ENCODE assay signal across 8 cellular contexts in the genomic region with DNA sequence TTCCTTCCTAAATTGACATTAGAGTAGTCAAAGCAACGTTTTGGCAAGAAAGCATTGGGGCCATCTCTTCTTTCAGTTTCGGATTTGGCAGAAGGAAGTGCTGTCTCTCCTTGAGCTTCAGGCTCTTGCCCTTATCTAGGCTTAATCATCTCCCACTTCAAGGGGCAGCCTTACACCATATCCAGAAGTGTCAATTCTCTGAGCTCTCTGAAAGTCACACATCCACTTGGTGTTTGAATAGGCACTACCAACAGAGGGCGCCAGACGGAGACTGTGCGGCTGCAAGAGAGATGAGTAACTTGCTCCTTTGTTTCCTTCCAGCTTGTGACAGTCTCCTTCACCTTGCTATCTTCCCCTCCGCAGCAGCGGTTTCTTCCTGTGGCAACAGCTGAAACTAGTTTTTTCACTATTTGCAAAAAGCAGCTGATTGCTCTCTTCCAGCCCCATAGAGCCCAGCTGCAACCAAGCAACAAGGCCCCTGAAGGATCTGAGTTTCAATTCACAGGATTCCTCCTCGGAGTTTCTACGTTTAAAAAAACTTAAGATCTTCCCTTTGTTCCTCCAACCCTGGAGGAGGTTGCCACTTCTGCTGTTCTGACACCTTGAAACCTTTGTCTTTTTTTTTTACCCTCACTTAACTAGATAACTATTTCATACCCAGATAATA.
DNase-seq lines count a peak whose midpoint lies in the region; ATAC-seq, FAIRE-seq and TF ChIP-seq lines count a peak whose summit lies in the region.

No MANE protein-coding gene starts in this region.

- H3K9ac ChIP-seq in HepG2 (ENCODE audit: insufficient read depth, low read depth, low read length): no peak overlapping the region

- H3K27me3 ChIP-seq in HepG2 (ENCODE audit: control insufficient read depth in 1 of 2, insufficient read depth in 2 of 2, low read length in 2 of 2): no peaks in the 10 kb centered on the region; a peak in 1 of 5 replicates

- 15% methylated on average over 9 of the region's 9 CpGs for WGBS in HepG2 (ENCODE audit: low lambda C conversion rate)

- H3K36me3 Mint-ChIP-seq in chondrocyte (ENCODE audit: low read depth): no peaks in the 10 kb centered on the region

- H3K4me1 Mint-ChIP-seq in chondrocyte (ENCODE audit: low read depth): no peaks in the 10 kb centered on the region

- H3K27me3 Mint-ChIP-seq in chondrocyte (ENCODE audit: low read depth): peaks cover 14% of the 10 kb centered on the region

- no peaks in the 10 kb centered on the region for H3K36me3 ChIP-seq in HepG2 (replicated peaks in 1 of 2; ENCODE audit: control insufficient read depth in 1 of 2, insufficient read depth in 2 of 2, low read length in 2 of 2)

- no peak for FAIRE-seq in HepG2 (lab: Jason Lieb, UNC)

- peak; percentile 78 for TF ChIP-seq CTCF in chondrocyte (IDR thresholded peaks at IDR 0.05)
- peak; percentile 73 for TF ChIP-seq CTCF in HepG2 (CRISPR knock-in tag; IDR thresholded peaks at IDR 0.05)

- no TSS peak for BruUV-seq in HepG2 (replicated peaks; lab: Mats Ljungman, UMichigan)

- DNase-seq in Daoy (ENCODE audit: low read depth) (peak; percentile 84), NCI-H226 (peak; percentile 45), chondrocyte (ENCODE audit: low spot score) (no peak), HepG2 (ENCODE audit: low spot score) (peak; percentile 38)
- DNase-seq in activated CD4-positive, alpha-beta T cell treated with anti-CD3 and anti-CD28 coated beads for 24 hours (ENCODE audit: low read depth in 2 of 2): peak; percentile 78 to 82
- DNase-seq in stimulated activated CD4-positive, alpha-beta T cell treated with anti-CD3 and anti-CD28 coated beads, TNF-alpha, amount 100 ng/mL, for 48 hours (ENCODE audit: low read depth in 3 of 3): peak; percentile 81 to 83 (median 82)

- CTCF ChIA-PET in HepG2 (lab: Yijun Ruan, JAX; ENCODE audit: low intra/inter-chr PET ratio, low total read pairs): no interaction called here

- no peaks in the 10 kb centered on the region for H3K4me1 ChIP-seq in HepG2 (ENCODE audit: insufficient read depth, low read length)

- no peaks in the 10 kb centered on the region for H4K20me1 ChIP-seq in HepG2 (ENCODE audit: insufficient read depth, low read length)

- no peak overlapping the region for H3K27ac Mint-ChIP-seq in chondrocyte (ENCODE audit: unreplicated experiment)

- no peak overlapping the region for H3K4me2 ChIP-seq in HepG2 (ENCODE audit: low read depth, low read length)

- H3K4me3 ChIP-seq in HepG2 (replicated peaks in 1 of 3; ENCODE audit: insufficient read depth in 1 of 3, low read depth in 2 of 3, low read length in 3 of 3): no peak overlapping the region

- in situ Hi-C loops in HepG2 (cut with HindIII; ENCODE audit: extremely low pct_ligation_motif_present, low pct_unique_long_range_greater_than_20kb): no loop called here

- TF ChIP-seq EP300 in HepG2 (IDR thresholded peaks at IDR 0.05; ENCODE audit: low read depth in 2 of 2, low read length in 2 of 2) (no peak), HepG2 (CRISPR knock-in tag; IDR thresholded peaks at IDR 0.05; ENCODE audit: borderline replicate concordance) (no peak)

- TF ChIP-seq RAD21 in HepG2 (CRISPR knock-in tag; IDR thresholded peaks at IDR 0.05): no peak

- intact Hi-C loops in HepG2 (cut with micrococcal nuclease; ENCODE audit: unreplicated experiment): loop anchor here (2.0 to 5.0 kb wide), 2 partner anchors 376 to 404 kb away; no protein-coding TSS in a partner anchor

- no peak overlapping the region for H2AFZ ChIP-seq in HepG2 (ENCODE audit: low read length)

- no peak overlapping the region for H3K27ac ChIP-seq in HepG2 (ENCODE audit: extremely low read length, insufficient read depth, low read length)

- no peaks in the 10 kb centered on the region for H3K79me2 ChIP-seq in HepG2 (ENCODE audit: insufficient read depth, low read length)

- POLR2A ChIA-PET in HepG2 (lab: Yijun Ruan, JAX): no interaction called here

- TF ChIP-seq POLR2A in HepG2 (IDR thresholded peaks at IDR 0.05; ENCODE audit: insufficient read depth in 1 of 2, low read depth in 2 of 2, low read length in 2 of 2): no peak

- ATAC-seq in HG02970 (IDR thresholded peaks at IDR 0.05; ENCODE audit: low FRiP score, unreplicated experiment): peak; percentile 60
- peak; percentile 80 for ATAC-seq in HepG2
- ATAC-seq in GM19452 (IDR thresholded peaks at IDR 0.05; ENCODE audit: unreplicated experiment): no peak

- no peak overlapping the region for H3K4me3 Mint-ChIP-seq in chondrocyte (ENCODE audit: unreplicated experiment)

- no peaks in the 10 kb centered on the region for H3K9me3 Mint-ChIP-seq in chondrocyte (ENCODE audit: low read depth)

- H3K9me3 ChIP-seq in HepG2 (ENCODE audit: low read length): no peaks in the 10 kb centered on the region

TF ChIP-seq in HepG2, 621 proteins besides CTCF, POLR2A, EP300 and RAD21:
- TF ChIP-seq GABPA (IDR thresholded peaks at IDR 0.05; ENCODE audit: low read depth, low read length) (no peak), GABPA (CRISPR knock-in tag; IDR thresholded peaks at IDR 0.05; ENCODE audit: low read depth) (no peak), STAG1 (CRISPR knock-in tag; IDR thresholded peaks at IDR 0.05) (peak; percentile 58), U2AF1 (optimal IDR thresholded peaks at IDR 0.05; ENCODE audit: low read depth, low read length) (no peak), RFX5 (IDR thresholded peaks at IDR 0.05; ENCODE audit: low read depth, low read length) (no peak), POLR2AphosphoS2 (IDR thresholded peaks at IDR 0.05; ENCODE audit: low read depth, low read length) (no peak), PHF5A (CRISPR knock-in tag; IDR thresholded peaks at IDR 0.05; ENCODE audit: low read depth, unreplicated experiment) (no peak), ZNF44 (CRISPR knock-in tag; IDR thresholded peaks at IDR 0.05) (no peak), XRCC5 (optimal IDR thresholded peaks at IDR 0.05; ENCODE audit: low read length) (peak; percentile 36), PLRG1 (conservative IDR thresholded peaks at IDR 0.05) (no peak), MTF2 (CRISPR knock-in tag; IDR thresholded peaks at IDR 0.05; ENCODE audit: borderline replicate concordance) (no peak), SMC3 (IDR thresholded peaks at IDR 0.05; ENCODE audit: low read length) (peak; percentile 61; the same call in 1 of the 2 replicates), SMAD9 (CRISPR knock-in tag; IDR thresholded peaks at IDR 0.05) (no peak), ZNF30 (CRISPR knock-in tag; IDR thresholded peaks at IDR 0.05) (no peak)
- TF ChIP-seq, protein P1, sequence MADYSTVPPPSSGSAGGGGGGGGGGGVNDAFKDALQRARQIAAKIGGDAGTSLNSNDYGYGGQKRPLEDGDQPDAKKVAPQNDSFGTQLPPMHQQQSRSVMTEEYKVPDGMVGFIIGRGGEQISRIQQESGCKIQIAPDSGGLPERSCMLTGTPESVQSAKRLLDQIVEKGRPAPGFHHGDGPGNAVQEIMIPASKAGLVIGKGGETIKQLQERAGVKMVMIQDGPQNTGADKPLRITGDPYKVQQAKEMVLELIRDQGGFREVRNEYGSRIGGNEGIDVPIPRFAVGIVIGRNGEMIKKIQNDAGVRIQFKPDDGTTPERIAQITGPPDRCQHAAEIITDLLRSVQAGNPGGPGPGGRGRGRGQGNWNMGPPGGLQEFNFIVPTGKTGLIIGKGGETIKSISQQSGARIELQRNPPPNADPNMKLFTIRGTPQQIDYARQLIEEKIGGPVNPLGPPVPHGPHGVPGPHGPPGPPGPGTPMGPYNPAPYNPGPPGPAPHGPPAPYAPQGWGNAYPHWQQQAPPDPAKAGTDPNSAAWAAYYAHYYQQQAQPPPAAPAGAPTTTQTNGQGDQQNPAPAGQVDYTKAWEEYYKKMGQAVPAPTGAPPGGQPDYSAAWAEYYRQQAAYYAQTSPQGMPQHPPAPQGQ (CRISPR knock-in tag; IDR thresholded peaks at IDR 0.05; ENCODE audit: borderline replicate concordance): no peak
